In the genomic region with DNA sequence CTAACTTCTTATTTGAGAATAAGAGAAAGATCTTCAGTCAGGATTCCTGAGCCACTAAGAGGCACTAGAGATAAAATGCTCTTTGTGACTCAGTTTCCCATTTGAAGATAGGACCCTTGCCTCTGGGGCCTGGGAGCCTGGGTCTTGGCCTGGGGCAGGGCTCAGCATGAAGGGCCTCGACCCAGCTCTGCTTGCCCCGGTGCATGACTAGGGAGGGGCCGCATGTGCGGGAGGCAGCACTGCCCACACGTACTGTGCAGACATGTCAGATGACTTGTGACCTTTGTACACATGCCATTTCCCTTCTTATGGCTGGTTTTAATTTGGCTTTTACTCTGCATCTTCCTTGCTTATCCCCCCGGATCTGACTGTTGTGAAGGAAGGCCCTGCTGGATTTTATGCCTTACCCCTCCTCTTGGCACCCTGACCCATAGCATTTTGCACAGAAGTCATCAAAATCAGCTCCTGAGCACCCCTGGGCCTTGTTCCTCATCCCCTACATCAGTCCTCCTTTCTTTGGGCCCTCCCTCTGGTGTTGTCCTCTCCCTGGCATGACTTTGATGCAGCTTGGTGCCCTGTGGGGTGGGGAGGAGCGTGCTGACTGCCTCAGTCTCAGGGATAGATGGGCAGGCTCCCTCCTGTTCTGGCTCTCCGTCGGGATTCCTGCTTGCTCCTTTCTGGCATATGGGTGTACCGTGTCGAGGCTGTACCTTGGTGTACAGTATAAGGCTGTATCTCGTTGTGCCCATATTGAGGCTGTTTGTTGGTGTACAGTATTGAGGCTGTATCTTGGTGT, we compare ENCODE assay signal across 25 cellular contexts. TPM values are rescaled to one million over a fixed set of nuclear protein-coding genes. Genes with fewer than 3 reads are reported as not detected.
DNase-seq lines count a peak whose midpoint lies in the region; ATAC-seq and TF ChIP-seq lines count a peak whose summit lies in the region.
"Had no signal": no experiment of that assay in that cellular context is flagged by ENCODE, and none has a peak within 500 bp of the region (broad histone marks: within the 10 kb centered on the region; RNA-seq: fewer than 3 reads in every experiment).

No MANE protein-coding gene starts in this region.

- H3K27me3 ChIP-seq in CD4-positive, alpha-beta memory T cell (ENCODE audit: insufficient read depth, low read length), result no peaks in the 10 kb centered on the region
- no peaks in the 10 kb centered on the region for H3K27me3 ChIP-seq in CD8-positive, alpha-beta T cell (ENCODE audit: insufficient read depth, low read length)

- no peak for ATAC-seq in CD8-positive, alpha-beta T cell
- no peak for ATAC-seq in GM21360 (IDR thresholded peaks at IDR 0.05; ENCODE audit: unreplicated experiment)
- ATAC-seq: A549, HCT116, Panc1 had no signal

- CTCF ChIA-PET in CD4-positive, alpha-beta memory T cell (lab: Charles Lee; ENCODE audit: partially characterized antibody), result no interaction called here
- CTCF ChIA-PET in CD8-positive, alpha-beta T cell (lab: Charles Lee), result interaction anchor here (2.0 kb wide), 1 partner anchor 10 kb away, joined by 4 read pairs; no protein-coding TSS in a partner anchor

- peaks cover 36 to 69% of the 10 kb centered on the region in 2 donors for H3K36me3 Mint-ChIP-seq in CD4-positive, alpha-beta memory T cell
- H3K36me3 Mint-ChIP-seq in neural crest cell (ENCODE audit: low read depth), result peaks cover 3% of the 10 kb centered on the region
- H3K36me3 Mint-ChIP-seq in CD8-positive, alpha-beta T cell, result peaks cover 58% of the 10 kb centered on the region

- no peak overlapping the region for H3K4me3 ChIP-seq in CD4-positive, alpha-beta memory T cell (ENCODE audit: low read length in 2 of 2)
- no peak overlapping the region for H3K4me3 ChIP-seq in CD8-positive, alpha-beta T cell (ENCODE audit: low read depth, low read length)
- H3K4me3 ChIP-seq: A549 had no signal

- H3K27me3 Mint-ChIP-seq in CD4-positive, alpha-beta memory T cell, result no peaks in the 10 kb centered on the region
- H3K27me3 Mint-ChIP-seq in neural crest cell (ENCODE audit: low read depth), result peaks cover 6% of the 10 kb centered on the region
- H3K27me3 Mint-ChIP-seq in CD8-positive, alpha-beta T cell (ENCODE audit: low read depth), result no peaks in the 10 kb centered on the region

- H3K27ac ChIP-seq in CD4-positive, alpha-beta memory T cell (ENCODE audit: low read depth, low read length), result no peak overlapping the region
- H3K27ac ChIP-seq in CD8-positive, alpha-beta T cell (ENCODE audit: low read depth, low read length), result no peak overlapping the region
- H3K27ac ChIP-seq: A549, RWPE1 had no signal

- peak; percentile 16 for TF ChIP-seq POLR2A in GM19193 (IDR thresholded peaks at IDR 0.05; ENCODE audit: extremely low read depth, insufficient read depth, insufficient read length)

- no peak for TF ChIP-seq CTCF in neural crest cell (conservative IDR thresholded peaks at IDR 0.05)
- no peak for TF ChIP-seq CTCF in CD8-positive, alpha-beta T cell (IDR thresholded peaks at IDR 0.05)

- no peaks in the 10 kb centered on the region for H3K9me3 Mint-ChIP-seq in CD4-positive, alpha-beta memory T cell
- H3K9me3 Mint-ChIP-seq in neural crest cell, result no peaks in the 10 kb centered on the region
- H3K9me3 Mint-ChIP-seq in CD8-positive, alpha-beta T cell, result no peaks in the 10 kb centered on the region

- POLR2A ChIA-PET in CD4-positive, alpha-beta memory T cell (lab: Charles Lee; ENCODE audit: partially characterized antibody), result no interaction called here
- POLR2A ChIA-PET in CD8-positive, alpha-beta T cell (lab: Charles Lee), result no interaction called here

- no peaks in the 10 kb centered on the region for H3K9me3 ChIP-seq in CD4-positive, alpha-beta memory T cell (ENCODE audit: control insufficient read depth in 1 of 2, low read length in 2 of 2)
- no peaks in the 10 kb centered on the region for H3K9me3 ChIP-seq in CD8-positive, alpha-beta T cell (ENCODE audit: low read length)
- H3K9me3 ChIP-seq: A549 had no signal

- H3K4me3 Mint-ChIP-seq in CD4-positive, alpha-beta memory T cell, result peak overlapping the region in 1 of 8 donors; percentile 55
- peak overlapping the region; percentile 49 for H3K4me3 Mint-ChIP-seq in neural crest cell
- no peak overlapping the region for H3K4me3 Mint-ChIP-seq in CD8-positive, alpha-beta T cell

- H3K4me1 ChIP-seq in CD4-positive, alpha-beta memory T cell (ENCODE audit: insufficient read depth, low read length), result peaks cover 17% of the 10 kb centered on the region
- peaks cover 14% of the 10 kb centered on the region for H3K4me1 ChIP-seq in CD8-positive, alpha-beta T cell (ENCODE audit: insufficient read depth, low read length)
- H3K4me1 ChIP-seq: A549 had no signal

- intact Hi-C loops in CD4-positive, alpha-beta memory T cell (cut with micrococcal nuclease), result no loop called here
- intact Hi-C loops in CD8-positive, alpha-beta T cell (cut with DNase I, micrococcal nuclease), result no loop called here

- peak in 1 of 5 donors; percentile 14 for DNase-seq in CD4-positive, alpha-beta memory T cell
- DNase-seq in cerebellar cortex (ENCODE audit: low spot score) (peak; percentile 52), neural crest cell (ENCODE audit: low read depth, low spot score) (no peak), Ammon's horn (ENCODE audit: low spot score) (no peak), epidermal melanocyte (ENCODE audit: insufficient read length, low spot score) (no peak)
- no peak for DNase-seq in CD8-positive, alpha-beta T cell
- DNase-seq: AML-193, DMS153, DND-41, Karpas-422, NCI-H1092, NCI-H1417 treated with DMSO at 0.1 percent for 48 hours, NCI-H1694 treated with DMSO at 0.1 percent for 48 hours, NCI-H2081, NCI-H2227 treated with DMSO at 0.1 percent for 48 hours, NCI-H510A, NCI-H69, SHP77 had no signal

- peak overlapping the region in 4 of 7 donors; percentile 31 to 53 (median 44) for H3K27ac Mint-ChIP-seq in CD4-positive, alpha-beta memory T cell
- no peak overlapping the region for H3K27ac Mint-ChIP-seq in neural crest cell (ENCODE audit: unreplicated experiment)
- no peak overlapping the region for H3K27ac Mint-ChIP-seq in CD8-positive, alpha-beta T cell

- peaks cover 40% of the 10 kb centered on the region for H3K36me3 ChIP-seq in CD4-positive, alpha-beta memory T cell (ENCODE audit: insufficient read depth, low read length)
- peaks cover 17% of the 10 kb centered on the region for H3K36me3 ChIP-seq in CD8-positive, alpha-beta T cell (ENCODE audit: insufficient read depth, low read length)

- peaks cover 15 to 43% (median 22%) of the 10 kb centered on the region in 4 donors for H3K4me1 Mint-ChIP-seq in CD4-positive, alpha-beta memory T cell
- peaks cover 30% of the 10 kb centered on the region for H3K4me1 Mint-ChIP-seq in neural crest cell
- H3K4me1 Mint-ChIP-seq in CD8-positive, alpha-beta T cell (ENCODE audit: low read depth), result peaks cover 23% of the 10 kb centered on the region

RNA-seq across cellular contexts. Expression of a gene that starts 4.4 kb away (rescaled TPM):
- total RNA-seq in CD4-positive, alpha-beta memory T cell, result 10 to 100 TPM; 50.7 to 58.5 TPM
- 1 to 10 TPM; 6.7 to 7.5 TPM for polyA plus RNA-seq in CD4-positive, alpha-beta memory T cell
- total RNA-seq in neural crest cell, result 28.2 and 30.4 TPM in 2 replicates
- 10 to 100 TPM; 23.1 to 24.0 TPM for total RNA-seq in CD8-positive, alpha-beta T cell

RNA-seq across cellular contexts. Expression of a gene that starts 5.9 kb away (rescaled TPM):
- total RNA-seq in CD4-positive, alpha-beta memory T cell, result 1 to 10 TPM; 1.2 to 1.3 TPM
- not detected for polyA plus RNA-seq in CD4-positive, alpha-beta memory T cell
- total RNA-seq in neural crest cell, result 0.65 and 1.0 TPM in 2 replicates
- total RNA-seq in CD8-positive, alpha-beta T cell, result not detected
- total RNA-seq: SK-MEL-5 had no signal

RNA-seq across cellular contexts. Expression of a gene that starts 25.6 kb away (rescaled TPM):
- 10 to 100 TPM; 30.7 to 33.6 TPM for total RNA-seq in CD4-positive, alpha-beta memory T cell
- 1 to 10 TPM; 4.9 to 9.6 TPM for polyA plus RNA-seq in CD4-positive, alpha-beta memory T cell
- total RNA-seq in neural crest cell, result 12.8 and 15.3 TPM in 2 replicates
- 1 to 10 TPM; 8.0 to 9.0 TPM for total RNA-seq in CD8-positive, alpha-beta T cell

RNA-seq across cellular contexts. Expression of a gene that starts 42.3 kb away (rescaled TPM):
- 1 to 10 TPM in 1 of 2 experiments, under 1 TPM in 1; 0.86 to 2.3 TPM for total RNA-seq in CD4-positive, alpha-beta memory T cell
- under 1 TPM; 0.44 to 0.53 TPM for polyA plus RNA-seq in CD4-positive, alpha-beta memory T cell
- total RNA-seq in neural crest cell, result 4.0 and 5.3 TPM in 2 replicates
- 1 to 10 TPM; 3.8 TPM for total RNA-seq in CD8-positive, alpha-beta T cell

RNA-seq across cellular contexts. Expression of a gene that starts 54.9 kb away (rescaled TPM):
- total RNA-seq in CD4-positive, alpha-beta memory T cell, result 10 to 100 TPM; 27.7 to 28.9 TPM
- 10 to 100 TPM; 10.8 to 15.2 TPM for polyA plus RNA-seq in CD4-positive, alpha-beta memory T cell
- total RNA-seq in neural crest cell, result 40.2 and 42.2 TPM in 2 replicates
- 10 to 100 TPM; 14.7 to 19.2 TPM for total RNA-seq in CD8-positive, alpha-beta T cell

Comparison
In these comparisons a context has a peak if more than half of its experiments do, and no peak if none do; other contexts are left out.
1. H3K27ac Mint-ChIP-seq: peak in CD4-positive, alpha-beta memory T cell (4 of 7); none in neural crest cell (single experiment) and CD8-positive, alpha-beta T cell (single experiment).